11 cellular contexts compared by ENCODE assay signal in genomic region chr4:125750399-125750798, GRCh38.
"Had no signal": no experiment of that assay in that cellular context is flagged by ENCODE, and none has a peak within 500 bp of the region (broad histone marks: within the 10 kb centered on the region; RNA-seq: fewer than 3 reads in every experiment).

No MANE protein-coding gene starts in this region.

- H3K9me3 ChIP-seq: testis, upper lobe of right lung had no signal

- ATAC-seq: activated CD4-positive, CD25-positive, alpha-beta regulatory T cell treated with anti-CD3 and anti-CD28 coated beads, Interleukin-2, amount 50 U/mL, for 24 hours had no signal

- H3K36me3 ChIP-seq: brain microvascular endothelial cell, spleen, stomach, upper lobe of right lung had no signal

- FAIRE-seq: kidney had no signal

- DNase-seq: activated CD4-positive, alpha-beta T cell treated with anti-CD3 and anti-CD28 coated beads, Interleukin-2, amount 50 U/mL, for 1 hour; activated CD8-positive, alpha-beta memory T cell treated with anti-CD3 and anti-CD28 coated beads for 24 hours; activated naive CD8-positive, alpha-beta T cell treated with anti-CD3 and anti-CD28 coated beads for 36 hours; effector CD8-positive, alpha-beta T cell; kidney; spleen; stomach; upper lobe of right lung had no signal

- H3K27me3 ChIP-seq: brain microvascular endothelial cell, spleen, stomach, testis, upper lobe of right lung had no signal

- H3K4me3 ChIP-seq: spleen, stomach, testis, upper lobe of right lung had no signal

- H3K27ac ChIP-seq: brain microvascular endothelial cell, spleen, stomach, testis, upper lobe of right lung had no signal

- H3K4me1 ChIP-seq: spleen, stomach, testis, upper lobe of right lung had no signal
